ENCODE assay signal across 1 cellular context in the genomic region with DNA sequence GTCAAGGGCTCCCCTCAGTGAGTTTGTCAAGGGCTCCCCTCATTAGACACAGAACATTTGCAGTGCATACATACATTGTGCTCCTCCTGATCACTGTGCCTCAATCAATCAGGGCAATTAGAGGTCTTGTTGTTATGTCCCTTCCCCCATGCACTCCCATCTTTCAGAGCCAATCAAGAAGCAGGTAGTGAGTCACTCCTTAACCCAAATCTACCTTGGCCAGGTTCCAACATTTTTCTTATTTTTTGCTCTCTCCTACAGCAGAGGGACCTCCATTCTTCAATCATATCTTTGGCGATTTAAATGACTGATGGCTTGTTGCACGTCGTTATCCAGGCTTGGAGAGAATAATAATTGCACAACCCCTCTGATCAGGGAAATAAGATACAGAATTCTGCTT.
TF ChIP-seq lines count a peak whose summit lies in the region.

No MANE protein-coding gene starts in this region.

TF ChIP-seq in H1, 55 proteins besides CTCF, POLR2A, EP300 and RAD21 (continued from another document):
- TF ChIP-seq, protein P1, sequence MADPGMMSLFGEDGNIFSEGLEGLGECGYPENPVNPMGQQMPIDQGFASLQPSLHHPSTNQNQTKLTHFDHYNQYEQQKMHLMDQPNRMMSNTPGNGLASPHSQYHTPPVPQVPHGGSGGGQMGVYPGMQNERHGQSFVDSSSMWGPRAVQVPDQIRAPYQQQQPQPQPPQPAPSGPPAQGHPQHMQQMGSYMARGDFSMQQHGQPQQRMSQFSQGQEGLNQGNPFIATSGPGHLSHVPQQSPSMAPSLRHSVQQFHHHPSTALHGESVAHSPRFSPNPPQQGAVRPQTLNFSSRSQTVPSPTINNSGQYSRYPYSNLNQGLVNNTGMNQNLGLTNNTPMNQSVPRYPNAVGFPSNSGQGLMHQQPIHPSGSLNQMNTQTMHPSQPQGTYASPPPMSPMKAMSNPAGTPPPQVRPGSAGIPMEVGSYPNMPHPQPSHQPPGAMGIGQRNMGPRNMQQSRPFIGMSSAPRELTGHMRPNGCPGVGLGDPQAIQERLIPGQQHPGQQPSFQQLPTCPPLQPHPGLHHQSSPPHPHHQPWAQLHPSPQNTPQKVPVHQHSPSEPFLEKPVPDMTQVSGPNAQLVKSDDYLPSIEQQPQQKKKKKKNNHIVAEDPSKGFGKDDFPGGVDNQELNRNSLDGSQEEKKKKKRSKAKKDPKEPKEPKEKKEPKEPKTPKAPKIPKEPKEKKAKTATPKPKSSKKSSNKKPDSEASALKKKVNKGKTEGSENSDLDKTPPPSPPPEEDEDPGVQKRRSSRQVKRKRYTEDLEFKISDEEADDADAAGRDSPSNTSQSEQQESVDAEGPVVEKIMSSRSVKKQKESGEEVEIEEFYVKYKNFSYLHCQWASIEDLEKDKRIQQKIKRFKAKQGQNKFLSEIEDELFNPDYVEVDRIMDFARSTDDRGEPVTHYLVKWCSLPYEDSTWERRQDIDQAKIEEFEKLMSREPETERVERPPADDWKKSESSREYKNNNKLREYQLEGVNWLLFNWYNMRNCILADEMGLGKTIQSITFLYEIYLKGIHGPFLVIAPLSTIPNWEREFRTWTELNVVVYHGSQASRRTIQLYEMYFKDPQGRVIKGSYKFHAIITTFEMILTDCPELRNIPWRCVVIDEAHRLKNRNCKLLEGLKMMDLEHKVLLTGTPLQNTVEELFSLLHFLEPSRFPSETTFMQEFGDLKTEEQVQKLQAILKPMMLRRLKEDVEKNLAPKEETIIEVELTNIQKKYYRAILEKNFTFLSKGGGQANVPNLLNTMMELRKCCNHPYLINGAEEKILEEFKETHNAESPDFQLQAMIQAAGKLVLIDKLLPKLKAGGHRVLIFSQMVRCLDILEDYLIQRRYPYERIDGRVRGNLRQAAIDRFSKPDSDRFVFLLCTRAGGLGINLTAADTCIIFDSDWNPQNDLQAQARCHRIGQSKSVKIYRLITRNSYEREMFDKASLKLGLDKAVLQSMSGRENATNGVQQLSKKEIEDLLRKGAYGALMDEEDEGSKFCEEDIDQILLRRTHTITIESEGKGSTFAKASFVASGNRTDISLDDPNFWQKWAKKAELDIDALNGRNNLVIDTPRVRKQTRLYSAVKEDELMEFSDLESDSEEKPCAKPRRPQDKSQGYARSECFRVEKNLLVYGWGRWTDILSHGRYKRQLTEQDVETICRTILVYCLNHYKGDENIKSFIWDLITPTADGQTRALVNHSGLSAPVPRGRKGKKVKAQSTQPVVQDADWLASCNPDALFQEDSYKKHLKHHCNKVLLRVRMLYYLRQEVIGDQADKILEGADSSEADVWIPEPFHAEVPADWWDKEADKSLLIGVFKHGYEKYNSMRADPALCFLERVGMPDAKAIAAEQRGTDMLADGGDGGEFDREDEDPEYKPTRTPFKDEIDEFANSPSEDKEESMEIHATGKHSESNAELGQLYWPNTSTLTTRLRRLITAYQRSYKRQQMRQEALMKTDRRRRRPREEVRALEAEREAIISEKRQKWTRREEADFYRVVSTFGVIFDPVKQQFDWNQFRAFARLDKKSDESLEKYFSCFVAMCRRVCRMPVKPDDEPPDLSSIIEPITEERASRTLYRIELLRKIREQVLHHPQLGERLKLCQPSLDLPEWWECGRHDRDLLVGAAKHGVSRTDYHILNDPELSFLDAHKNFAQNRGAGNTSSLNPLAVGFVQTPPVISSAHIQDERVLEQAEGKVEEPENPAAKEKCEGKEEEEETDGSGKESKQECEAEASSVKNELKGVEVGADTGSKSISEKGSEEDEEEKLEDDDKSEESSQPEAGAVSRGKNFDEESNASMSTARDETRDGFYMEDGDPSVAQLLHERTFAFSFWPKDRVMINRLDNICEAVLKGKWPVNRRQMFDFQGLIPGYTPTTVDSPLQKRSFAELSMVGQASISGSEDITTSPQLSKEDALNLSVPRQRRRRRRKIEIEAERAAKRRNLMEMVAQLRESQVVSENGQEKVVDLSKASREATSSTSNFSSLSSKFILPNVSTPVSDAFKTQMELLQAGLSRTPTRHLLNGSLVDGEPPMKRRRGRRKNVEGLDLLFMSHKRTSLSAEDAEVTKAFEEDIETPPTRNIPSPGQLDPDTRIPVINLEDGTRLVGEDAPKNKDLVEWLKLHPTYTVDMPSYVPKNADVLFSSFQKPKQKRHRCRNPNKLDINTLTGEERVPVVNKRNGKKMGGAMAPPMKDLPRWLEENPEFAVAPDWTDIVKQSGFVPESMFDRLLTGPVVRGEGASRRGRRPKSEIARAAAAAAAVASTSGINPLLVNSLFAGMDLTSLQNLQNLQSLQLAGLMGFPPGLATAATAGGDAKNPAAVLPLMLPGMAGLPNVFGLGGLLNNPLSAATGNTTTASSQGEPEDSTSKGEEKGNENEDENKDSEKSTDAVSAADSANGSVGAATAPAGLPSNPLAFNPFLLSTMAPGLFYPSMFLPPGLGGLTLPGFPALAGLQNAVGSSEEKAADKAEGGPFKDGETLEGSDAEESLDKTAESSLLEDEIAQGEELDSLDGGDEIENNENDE (IDR thresholded peaks at IDR 0.05; ENCODE audit: insufficient replicate concordance, low read length), result no peak
- TF ChIP-seq BACH1 (IDR thresholded peaks at IDR 0.05; ENCODE audit: low read length) (no peak), CTBP2 (IDR thresholded peaks at IDR 0.05; ENCODE audit: borderline replicate concordance, insufficient read depth, insufficient read length, low read length) (no peak), SP4 (IDR thresholded peaks at IDR 0.05; ENCODE audit: low read length) (no peak), MAFK (IDR thresholded peaks at IDR 0.05; ENCODE audit: low read depth, low read length) (no peak), JUND (IDR thresholded peaks at IDR 0.05; ENCODE audit: low read length) (no peak), SIX5 (IDR thresholded peaks at IDR 0.05; ENCODE audit: low read depth, low read length) (no peak), SRF (IDR thresholded peaks at IDR 0.05; ENCODE audit: low read depth, low read length) (no peak), BCL11A (IDR thresholded peaks at IDR 0.05; ENCODE audit: low read depth in 2 of 2, low read length in 2 of 2) (no peak), GABPA (IDR thresholded peaks at IDR 0.05; ENCODE audit: borderline replicate concordance, insufficient read depth, low read length) (no peak), SAP30 (IDR thresholded peaks at IDR 0.05; ENCODE audit: insufficient read depth, insufficient replicate concordance, low read length) (no peak), SIN3A (conservative IDR thresholded peaks at IDR 0.05 in 1 of 2, IDR thresholded peaks at IDR 0.05 in 1 of 2; ENCODE audit: low read depth in 1 of 2, low read length in 2 of 2) (no peak), SP1 (IDR thresholded peaks at IDR 0.05; ENCODE audit: low read depth, low read length) (no peak), RFX5 (IDR thresholded peaks at IDR 0.05; ENCODE audit: borderline replicate concordance, low read depth, low read length) (no peak)
- TF ChIP-seq, protein P2, sequence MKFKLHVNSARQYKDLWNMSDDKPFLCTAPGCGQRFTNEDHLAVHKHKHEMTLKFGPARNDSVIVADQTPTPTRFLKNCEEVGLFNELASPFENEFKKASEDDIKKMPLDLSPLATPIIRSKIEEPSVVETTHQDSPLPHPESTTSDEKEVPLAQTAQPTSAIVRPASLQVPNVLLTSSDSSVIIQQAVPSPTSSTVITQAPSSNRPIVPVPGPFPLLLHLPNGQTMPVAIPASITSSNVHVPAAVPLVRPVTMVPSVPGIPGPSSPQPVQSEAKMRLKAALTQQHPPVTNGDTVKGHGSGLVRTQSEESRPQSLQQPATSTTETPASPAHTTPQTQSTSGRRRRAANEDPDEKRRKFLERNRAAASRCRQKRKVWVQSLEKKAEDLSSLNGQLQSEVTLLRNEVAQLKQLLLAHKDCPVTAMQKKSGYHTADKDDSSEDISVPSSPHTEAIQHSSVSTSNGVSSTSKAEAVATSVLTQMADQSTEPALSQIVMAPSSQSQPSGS (IDR thresholded peaks at IDR 0.05; ENCODE audit: low read length), result no peak
- TF ChIP-seq, protein P3, sequence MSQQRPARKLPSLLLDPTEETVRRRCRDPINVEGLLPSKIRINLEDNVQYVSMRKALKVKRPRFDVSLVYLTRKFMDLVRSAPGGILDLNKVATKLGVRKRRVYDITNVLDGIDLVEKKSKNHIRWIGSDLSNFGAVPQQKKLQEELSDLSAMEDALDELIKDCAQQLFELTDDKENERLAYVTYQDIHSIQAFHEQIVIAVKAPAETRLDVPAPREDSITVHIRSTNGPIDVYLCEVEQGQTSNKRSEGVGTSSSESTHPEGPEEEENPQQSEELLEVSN (IDR thresholded peaks at IDR 0.05), result no peak
